In the genomic region with DNA sequence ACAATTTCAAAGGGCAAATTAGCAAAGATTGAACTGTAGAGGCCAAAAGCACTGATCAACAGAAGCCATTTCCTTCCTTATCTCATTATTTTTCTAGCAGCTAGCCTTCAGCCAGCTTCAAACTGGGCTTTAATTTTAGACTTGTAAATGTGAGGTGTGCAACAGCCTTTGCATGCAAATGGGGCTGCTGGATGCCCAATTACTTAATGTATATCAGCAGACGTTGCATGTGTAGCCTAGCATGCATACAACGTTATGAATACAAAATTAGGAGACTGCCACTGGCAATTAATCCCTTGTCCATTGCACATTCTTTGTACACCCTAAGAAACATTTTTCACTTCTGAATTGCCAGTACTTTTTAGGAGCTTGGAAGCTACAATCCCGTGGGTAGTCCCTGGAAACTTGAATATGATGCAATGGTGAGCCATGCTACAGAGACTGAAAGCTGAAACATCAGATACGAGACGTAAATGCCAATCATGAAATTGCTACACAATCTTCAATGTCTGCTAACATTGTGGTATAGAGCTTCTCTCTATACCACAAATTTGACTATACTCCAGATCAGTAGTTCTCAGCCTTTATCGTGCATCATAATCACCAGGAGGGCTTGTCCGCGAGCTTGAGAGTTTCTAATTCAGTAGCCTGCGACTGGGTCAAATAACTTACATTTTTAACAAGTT, we compare ENCODE assay signal across 12 cellular contexts. TPM values are rescaled to one million over a fixed set of nuclear protein-coding genes. Genes with fewer than 3 reads are reported as not detected.
DNase-seq lines count a peak whose midpoint lies in the region; ATAC-seq and TF ChIP-seq lines count a peak whose summit lies in the region.
"Had no signal": no experiment of that assay in that cellular context is flagged by ENCODE, and none has a peak within 500 bp of the region (broad histone marks: within the 10 kb centered on the region; RNA-seq: fewer than 3 reads in every experiment).

No MANE protein-coding gene starts in this region.

- peak overlapping the region; percentile 49 for H3K27ac Mint-ChIP-seq in MCF 10A (ENCODE audit: low read depth, unreplicated experiment)

- 90% methylated on average over 9 of the region's 9 CpGs for WGBS in mammary epithelial cell (ENCODE audit: low coverage, missing lambda C conversion rate)

- no peaks in the 10 kb centered on the region for H3K27me3 Mint-ChIP-seq in MCF 10A (ENCODE audit: insufficient read depth, unreplicated experiment)

- no peaks in the 10 kb centered on the region for H3K27me3 ChIP-seq in mammary epithelial cell (ENCODE audit: insufficient read depth, low read length)
- H3K27me3 ChIP-seq in Peyer's patch, result no peaks in the 10 kb centered on the region
- H3K27me3 ChIP-seq: colonic mucosa had no signal

- no peaks in the 10 kb centered on the region for H3K9me3 ChIP-seq in mammary epithelial cell (replicated peaks; ENCODE audit: insufficient read depth, low read length)
- no peaks in the 10 kb centered on the region for H3K9me3 ChIP-seq in Peyer's patch
- H3K9me3 ChIP-seq: colonic mucosa, prostate gland had no signal

- H3K4me1 ChIP-seq in mammary epithelial cell (ENCODE audit: insufficient read depth, low read length), result peaks cover 7% of the 10 kb centered on the region
- peaks cover 0 to 24% (median 4%) of the 10 kb centered on the region in 4 donors for H3K4me1 ChIP-seq in Peyer's patch
- H3K4me1 ChIP-seq: colonic mucosa had no signal

- no peaks in the 10 kb centered on the region for H3K36me3 Mint-ChIP-seq in MCF 10A (ENCODE audit: insufficient read depth, unreplicated experiment)

- H3K36me3 ChIP-seq in mammary epithelial cell (ENCODE audit: insufficient read depth, low read length) (no peaks in the 10 kb centered on the region), Peyer's patch (no peaks in the 10 kb centered on the region)
- H3K36me3 ChIP-seq: colonic mucosa, prostate gland had no signal

- no peaks in the 10 kb centered on the region for H4K20me1 ChIP-seq in mammary epithelial cell (ENCODE audit: insufficient read depth, low read length)

- H3K4me3 Mint-ChIP-seq in MCF 10A (ENCODE audit: unreplicated experiment), result no peak overlapping the region

- no peaks in the 10 kb centered on the region for H3K9me3 Mint-ChIP-seq in MCF 10A (ENCODE audit: unreplicated experiment)

- DNase-seq in MCF 10A (ENCODE audit: unreplicated experiment) (peak; percentile 87), mammary epithelial cell (no peak), cardiac fibroblast (ENCODE audit: low read depth in 2 of 2) (peak; percentile 45 to 56), stromal cell of bone marrow (ENCODE audit: low read depth) (peak; percentile 50), Peyer's patch (no peak), HEK293T (ENCODE audit: extremely low spot score) (no peak)
- DNase-seq in stimulated activated CD4-positive, alpha-beta T cell treated with anti-CD3 and anti-CD28 coated beads, Interleukin-4, amount 100 ng/mL, for 1 hour, result no peak
- DNase-seq: activated CD4-positive, alpha-beta T cell treated with anti-CD3 and anti-CD28 coated beads, Interleukin-2, amount 50 U/mL, for 48 hours; colonic mucosa; stimulated activated CD8-positive, alpha-beta memory T cell treated with anti-CD3 and anti-CD28 coated beads, Interleukin-4, amount 100 ng/mL, for 48 hours had no signal

- no peak overlapping the region for H3K4me3 ChIP-seq in mammary epithelial cell (replicated peaks in 1 of 3; ENCODE audit: insufficient read depth in 1 of 3, low read depth in 2 of 3, low read length in 3 of 3)
- H3K4me3 ChIP-seq in cardiac fibroblast (replicated peaks in 1 of 2; ENCODE audit: low read depth in 2 of 2, low read length in 2 of 2), result no peak overlapping the region
- H3K4me3 ChIP-seq in Peyer's patch, result no peak overlapping the region
- H3K4me3 ChIP-seq: colonic mucosa, prostate gland had no signal

- peak; percentile 60 for ATAC-seq in HG03432 (IDR thresholded peaks at IDR 0.05; ENCODE audit: unreplicated experiment)

- dilution Hi-C loops in mammary epithelial cell (cut with HindIII; ENCODE audit: low sequenced_read_pairs), result no loop called here

- POLR2A ChIA-PET in MCF 10A (lab: Yijun Ruan, JAX), result interaction anchor here (0.7 to 1.4 kb wide), 8 partner anchors 9 to 833 kb away, joined by 3 to 6 read pairs (median 3); no protein-coding TSS in a partner anchor
- POLR2A ChIA-PET in HEK293T (lab: Yijun Ruan, JAX), result no interaction called here

- H3K79me2 ChIP-seq in mammary epithelial cell (ENCODE audit: insufficient read depth, low read length), result no peaks in the 10 kb centered on the region

- H2AFZ ChIP-seq in mammary epithelial cell (ENCODE audit: low read depth, low read length), result no peak overlapping the region

- BruUV-seq in MCF 10A (replicated peaks; lab: Mats Ljungman, UMichigan) (no TSS peak), mammary epithelial cell (replicated peaks; lab: Mats Ljungman, UMichigan) (no TSS peak)

- peaks cover 48% of the 10 kb centered on the region for H3K4me1 Mint-ChIP-seq in MCF 10A (ENCODE audit: insufficient read depth, unreplicated experiment)

- TF ChIP-seq CTCF in MCF 10A (IDR thresholded peaks at IDR 0.05; ENCODE audit: unreplicated experiment) (no peak), mammary epithelial cell (conservative IDR thresholded peaks at IDR 0.05 in 1 of 2, IDR thresholded peaks at IDR 0.05 in 1 of 2; ENCODE audit: extremely low read depth in 1 of 2, insufficient read depth in 1 of 2, low read depth in 1 of 2, low read length in 2 of 2) (no peak), cardiac fibroblast (IDR thresholded peaks at IDR 0.05; ENCODE audit: low read depth, low read length) (no peak), Peyer's patch (IDR thresholded peaks at IDR 0.05) (no peak)

- CTCF ChIA-PET in MCF 10A (lab: Yijun Ruan, JAX) (interaction anchor here (0.6 to 2.0 kb wide), 14 partner anchors 11 to 818 kb away, joined by 3 to 9 read pairs (median 3); no protein-coding TSS in a partner anchor), mammary epithelial cell (lab: Charles Lee; ENCODE audit: low non-redundant PET) (interaction anchor here (0.6 to 0.8 kb wide), 3 partner anchors 35 to 182 kb away, joined by 3 to 6 read pairs (median 4); no protein-coding TSS in a partner anchor), HEK293T (lab: Yijun Ruan, JAX) (interaction anchor here (1.0 kb wide), 1 partner anchor 10 kb away, joined by 5 read pairs; no protein-coding TSS in a partner anchor)

- no peak for TF ChIP-seq POLR2A in Peyer's patch (IDR thresholded peaks at IDR 0.05)

- H3K27ac ChIP-seq in mammary epithelial cell (ENCODE audit: insufficient read depth, low read depth, low read length) (no peak overlapping the region), Peyer's patch (peak overlapping the region in 1 of 4 donors; percentile 19)
- H3K27ac ChIP-seq: colonic mucosa, prostate gland had no signal

- no peak overlapping the region for H3K9ac ChIP-seq in mammary epithelial cell (ENCODE audit: insufficient read depth, low read length)

- in situ Hi-C loops in mammary epithelial cell (cut with MboI; ENCODE audit: low sequenced_read_pairs in 2 of 2), result loop anchor here in 1 of 2 donors (25.0 kb wide), 1 partner anchor 815 kb away; a partner anchor contains a TSS

- no peak overlapping the region for H3K4me2 ChIP-seq in mammary epithelial cell (ENCODE audit: insufficient read depth, low read depth, low read length)

- intact Hi-C loops in MCF 10A (cut with micrococcal nuclease) (loop anchor here (10.0 kb wide), 1 partner anchor 113 kb away; no protein-coding TSS in a partner anchor), mammary epithelial cell (cut with micrococcal nuclease) (loop anchor here (2.0 to 5.0 kb wide), 3 partner anchors 87 to 900 kb away; no protein-coding TSS in a partner anchor)

TF ChIP-seq in HEK293T, 16 proteins besides CTCF, POLR2A, EP300 and RAD21:
- no peak for TF ChIP-seq L3MBTL2 (conservative IDR thresholded peaks at IDR 0.05)
- no peak for TF ChIP-seq LEF1 (IDR thresholded peaks at IDR 0.05; ENCODE audit: borderline replicate concordance)
- no peak for TF ChIP-seq SUZ12 (IDR thresholded peaks at IDR 0.05)
- TF ChIP-seq ARNT (IDR thresholded peaks at IDR 0.05), result no peak
- no peak for TF ChIP-seq BHLHE40 (IDR thresholded peaks at IDR 0.05; ENCODE audit: borderline replicate concordance)
TF ChIP-seq in HEK293T: peak in this region for 0.

RNA-seq across cellular contexts. Expression of a gene that starts 20.2 kb away (rescaled TPM):
- total RNA-seq in MCF 10A (2022), result not detected in 2 replicates
- 1 to 10 TPM; 1.3 to 7.3 TPM for total RNA-seq in mammary epithelial cell
- polyA plus RNA-seq in mammary epithelial cell, result 1.1 TPM
- not detected for polyA minus RNA-seq in mammary epithelial cell
- 10 to 100 TPM in 3 of 4 donors, 1 to 10 TPM in 1; 8.8 to 45.4 (median 22.1) TPM for total RNA-seq in Peyer's patch

RNA-seq across cellular contexts. Expression of a gene that starts 51.6 kb away (rescaled TPM):
- total RNA-seq in MCF 10A (2022), result 32.4 and 34.0 TPM in 2 replicates
- total RNA-seq in mammary epithelial cell, result 10 to 100 TPM in 1 of 2 donors, 1 to 10 TPM in 1; 9.3 to 20.7 TPM
- 33.9 TPM for polyA plus RNA-seq in mammary epithelial cell
- 12.9 TPM for polyA minus RNA-seq in mammary epithelial cell
- total RNA-seq in Peyer's patch, result 10 to 100 TPM in 2 of 4 donors, 1 to 10 TPM in 2; 5.8 to 27.5 (median 11.9) TPM

Comparison
In these comparisons a context has a peak if more than half of its experiments do, and no peak if none do; other contexts are left out.
1. DNase-seq: peak in MCF 10A (single experiment), cardiac fibroblast (2 of 2) and stromal cell of bone marrow (single experiment); none in mammary epithelial cell (single experiment), stimulated activated CD4-positive, alpha-beta T cell treated with anti-CD3 and anti-CD28 coated beads, Interleukin-4, amount 100 ng/mL, for 1 hour (single experiment), Peyer's patch (0 of 3) and HEK293T (single experiment).